In genomic region chr2:171893824-171894611, GRCh38 we compare ENCODE assay signal across 8 cellular contexts. TPM values are rescaled to one million over a fixed set of nuclear protein-coding genes. Genes with fewer than 3 reads are reported as not detected.
A peak's percentile ranks its signal among the peaks of the same experiment; 100 is the strongest.
DNase-seq lines count a peak whose midpoint lies in the region; ATAC-seq and TF ChIP-seq lines count a peak whose summit lies in the region.

Gene SLC25A12, minus strand, starts transcription at chr2:171894244. Its CDS starts 30 bp downstream, at chr2:171894214.

- TF ChIP-seq CTCF in DND-41 (IDR thresholded peaks at IDR 0.05; ENCODE audit: borderline replicate concordance, extremely low read depth, low read length, poor library complexity, severe bottlenecking) (no peak), fibroblast of the aortic adventitia (IDR thresholded peaks at IDR 0.05; ENCODE audit: insufficient read depth, low read length) (no peak)

- peak within 1 kb of the TSS; percentile 96 for H3K4me3 Mint-ChIP-seq in natural killer cell treated with Interleukin-12 subunit alpha and Interleukin-12 subunit beta and Interleukin-15 and Interleukin-18, amount 100 ng/mL, for 72 hours

- H3K4me3 ChIP-seq in DND-41 (ENCODE audit: low read depth in 1 of 2, low read length in 2 of 2) (peak within 1 kb of the TSS; percentile 76 to 78), fibroblast of the aortic adventitia (ENCODE audit: low read depth, low read length) (peak within 1 kb of the TSS; percentile 95)

- peak within 1 kb of the TSS; percentile 82 to 91 for H3K27ac Mint-ChIP-seq in natural killer cell treated with Interleukin-12 subunit alpha and Interleukin-12 subunit beta and Interleukin-15 and Interleukin-18, amount 100 ng/mL, for 72 hours

- no peaks in the 10 kb centered on the region for H3K9me3 Mint-ChIP-seq in natural killer cell treated with Interleukin-12 subunit alpha and Interleukin-12 subunit beta and Interleukin-15 and Interleukin-18, amount 100 ng/mL, for 72 hours

- DNase-seq in DND-41 = peak; percentile 80
- DNase-seq in SHP77 (lab: John Stamatoyannopoulos, UW) = peak; percentile 50 to 71
- peak; percentile 62 for DNase-seq in activated T-helper 9 cell treated with anti-CD3 and anti-CD28 coated beads, Interleukin-2, amount 50 U/mL, for 16 hours (ENCODE audit: low read depth)
- DNase-seq in fibroblast of the aortic adventitia (ENCODE audit: low read depth) = peak; percentile 72
- DNase-seq in natural killer cell treated with Interleukin-12 subunit alpha and Interleukin-12 subunit beta and Interleukin-15 and Interleukin-18, amount 100 ng/mL, for 72 hours (ENCODE audit: low spot score) = peak; percentile 86
- DNase-seq in stimulated activated naive CD4-positive, alpha-beta T cell treated with Interleukin-2 at 50 U/mL for 16 hours (lab: John Stamatoyannopoulos, UW) = peak; percentile 64

- H3K79me2 ChIP-seq in DND-41 (ENCODE audit: insufficient read depth, low read length) = peaks cover 39% of the 10 kb centered on the region

- no peaks in the 10 kb centered on the region for H3K27me3 ChIP-seq in DND-41 (ENCODE audit: insufficient read depth, low read length, poor library complexity)

- H3K4me1 Mint-ChIP-seq in natural killer cell treated with Interleukin-12 subunit alpha and Interleukin-12 subunit beta and Interleukin-15 and Interleukin-18, amount 100 ng/mL, for 72 hours (ENCODE audit: low read depth in 2 of 2) = peaks cover 22 to 35% of the 10 kb centered on the region in 2 donors

- H3K36me3 ChIP-seq in DND-41 (ENCODE audit: insufficient read depth, low read length) = peaks cover 17% of the 10 kb centered on the region; the same call in 1 of the 2 replicates
- peaks cover 21% of the 10 kb centered on the region; the same call in 1 of the 2 replicates for H3K36me3 ChIP-seq in KOPT-K1 (ENCODE audit: insufficient read depth, low read length)

- peak within 1 kb of the TSS; percentile 96 for H2AFZ ChIP-seq in DND-41 (ENCODE audit: low read depth, low read length)

- H3K27me3 Mint-ChIP-seq in natural killer cell treated with Interleukin-12 subunit alpha and Interleukin-12 subunit beta and Interleukin-15 and Interleukin-18, amount 100 ng/mL, for 72 hours = peaks cover 0 to 2% of the 10 kb centered on the region in 2 donors

- peaks cover 22% of the 10 kb centered on the region for H3K4me1 ChIP-seq in DND-41 (ENCODE audit: insufficient read depth, low read length)

- peak within 1 kb of the TSS; percentile 68 for H3K9ac ChIP-seq in DND-41 (ENCODE audit: low read depth, low read length)

- ATAC-seq in DND-41 (ENCODE audit: insufficient read depth, low read depth) = peak; percentile 95
- ATAC-seq in GM21786 (IDR thresholded peaks at IDR 0.05; ENCODE audit: unreplicated experiment) = peak; percentile 89
- peak; percentile 96 to 98 for ATAC-seq in natural killer cell treated with Interleukin-12 subunit alpha and Interleukin-12 subunit beta and Interleukin-15 and Interleukin-18, amount 100 ng/mL, for 72 hours

- peak within 1 kb of the TSS; percentile 74 for H3K4me2 ChIP-seq in DND-41 (ENCODE audit: insufficient read depth, low read length)

- H3K9me3 ChIP-seq in DND-41 (ENCODE audit: insufficient read depth, low read length, severe bottlenecking) (peaks cover 5% of the 10 kb centered on the region), KOPT-K1 (ENCODE audit: insufficient read depth, low read length, poor library complexity, severe bottlenecking) (peaks cover 7% of the 10 kb centered on the region)

- peaks cover 10% of the 10 kb centered on the region for H3K36me3 Mint-ChIP-seq in natural killer cell treated with Interleukin-12 subunit alpha and Interleukin-12 subunit beta and Interleukin-15 and Interleukin-18, amount 100 ng/mL, for 72 hours

- H3K27ac ChIP-seq in DND-41 (ENCODE audit: low read length) = peak within 1 kb of the TSS; percentile 74
- peak within 1 kb of the TSS; percentile 79 for H3K27ac ChIP-seq in KOPT-K1 (ENCODE audit: low read depth, low read length, poor library complexity, severe bottlenecking)

- H4K20me1 ChIP-seq in DND-41 (ENCODE audit: insufficient read depth, low read length) = no peaks in the 10 kb centered on the region

RNA-seq across cellular contexts. Expression of gene SLC25A12, which starts in this region (rescaled TPM):
- 17.1 and 23.0 TPM in 2 replicates for total RNA-seq in fibroblast of the aortic adventitia (ENCODE audit: low replicate concordance)
- total RNA-seq in natural killer cell treated with Interleukin-12 subunit alpha and Interleukin-12 subunit beta and Interleukin-15 and Interleukin-18, amount 100 ng/mL, for 72 hours = 10 to 100 TPM; 23.0 to 33.2 TPM

Comparison
In these comparisons a context has a peak if more than half of its experiments do, and no peak if none do; other contexts are left out.
1. Peak in every context shown above with its lines: DNase-seq, ATAC-seq, H3K4me3 ChIP-seq and H3K27ac ChIP-seq.